ENCODE assay signal across 21 cellular contexts in the genomic region with DNA sequence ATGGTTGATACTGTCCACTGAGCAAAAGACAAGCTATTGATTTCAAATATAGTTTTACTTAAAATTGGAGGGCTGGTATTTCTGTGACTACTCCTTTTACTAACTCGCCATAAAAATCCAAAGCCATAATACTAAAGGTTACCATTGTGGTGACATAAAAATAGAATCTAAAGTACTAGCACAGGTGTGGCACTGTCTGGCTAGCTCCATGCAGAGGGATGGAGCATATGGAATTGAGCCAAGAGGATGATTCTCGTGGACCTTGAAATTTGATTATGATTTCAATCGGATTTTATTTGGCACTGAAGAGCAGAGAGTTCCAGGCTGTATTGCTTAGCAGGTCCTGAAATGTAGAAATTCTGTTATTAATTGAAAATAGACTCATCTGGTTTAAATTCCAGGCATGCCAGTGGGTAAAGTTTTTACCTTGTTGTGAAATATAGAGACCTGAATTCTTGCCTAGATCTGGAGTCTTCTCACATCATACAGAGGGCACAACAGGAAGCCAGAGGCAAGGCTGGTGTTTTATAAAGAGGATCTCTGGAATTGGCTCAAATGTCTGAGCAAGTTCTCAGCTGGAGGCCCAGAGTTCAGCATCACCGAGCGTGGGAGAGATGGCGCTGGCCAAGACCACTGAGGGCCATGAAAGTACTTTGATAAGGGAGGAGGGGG. TPM values are rescaled to one million over a fixed set of nuclear protein-coding genes. Genes with fewer than 3 reads are reported as not detected.
DNase-seq lines count a peak whose midpoint lies in the region; ATAC-seq and TF ChIP-seq lines count a peak whose summit lies in the region.
"Had no signal": no experiment of that assay in that cellular context is flagged by ENCODE, and none has a peak within 500 bp of the region (broad histone marks: within the 10 kb centered on the region; RNA-seq: fewer than 3 reads in every experiment).

No MANE protein-coding gene starts in this region.

- no peaks in the 10 kb centered on the region for H4K20me1 ChIP-seq in HCT116 (ENCODE audit: insufficient read depth)
- no peaks in the 10 kb centered on the region for H4K20me1 ChIP-seq in mammary epithelial cell (ENCODE audit: insufficient read depth, low read length)

- H3K9me3 ChIP-seq in HCT116 (ENCODE audit: control insufficient read depth in 1 of 2, insufficient read depth in 1 of 2, low read depth in 1 of 2, low read length in 2 of 2) (no peaks in the 10 kb centered on the region), mammary epithelial cell (replicated peaks; ENCODE audit: insufficient read depth, low read length) (no peaks in the 10 kb centered on the region), mucosa of descending colon (no peaks in the 10 kb centered on the region), suprapubic skin (no peaks in the 10 kb centered on the region), tibial artery (no peaks in the 10 kb centered on the region), spleen (no peaks in the 10 kb centered on the region), tibial nerve (no peaks in the 10 kb centered on the region)
- H3K9me3 ChIP-seq: MG63, SJSA1 had no signal

- H3K4me3 ChIP-seq in HCT116 (replicated peaks in 1 of 2; ENCODE audit: low read depth in 1 of 2, low read length in 2 of 2) (no peak overlapping the region), mammary epithelial cell (replicated peaks in 1 of 3; ENCODE audit: insufficient read depth in 1 of 3, low read depth in 2 of 3, low read length in 3 of 3) (no peak overlapping the region), mucosa of descending colon (no peak overlapping the region), suprapubic skin (no peak overlapping the region), tibial artery (no peak overlapping the region), spleen (no peak overlapping the region), tibial nerve (no peak overlapping the region)
- H3K4me3 ChIP-seq: MG63, SJSA1 had no signal

- CTCF ChIA-PET in HCT116 (lab: Charles Lee): no interaction called here
- CTCF ChIA-PET in mammary epithelial cell (lab: Charles Lee; ENCODE audit: low non-redundant PET): no interaction called here

- RAD21 ChIA-PET in HCT116 (lab: Charles Lee; ENCODE audit: low non-redundant PET in 1 of 2, low total read pairs in 2 of 2, uncharacterized antibody in 2 of 2, unreplicated experiment in 2 of 2): no interaction called here

- TF ChIP-seq EP300 in suprapubic skin (IDR thresholded peaks at IDR 0.05) (no peak), tibial nerve (IDR thresholded peaks at IDR 0.05) (no peak)

- H3K4me1 ChIP-seq in HCT116 (ENCODE audit: control insufficient read depth in 1 of 2, insufficient read depth in 2 of 2, low read length in 2 of 2) (peaks cover 0 to 9% of the 10 kb centered on the region in 2 experiments; a peak in 2 of 4 replicates), mammary epithelial cell (ENCODE audit: insufficient read depth, low read length) (peaks cover 4% of the 10 kb centered on the region), mucosa of descending colon (ENCODE audit: low read depth) (peaks cover 26% of the 10 kb centered on the region), suprapubic skin (peaks cover 18% of the 10 kb centered on the region), tibial artery (no peaks in the 10 kb centered on the region), spleen (peaks cover 0 to 14% (median 8%) of the 10 kb centered on the region in 6 donors), tibial nerve (peaks cover 0 to 11% (median 3%) of the 10 kb centered on the region in 4 donors)

- H3K79me2 ChIP-seq in HCT116 (ENCODE audit: insufficient read depth, low read length): no peaks in the 10 kb centered on the region
- H3K79me2 ChIP-seq in mammary epithelial cell (ENCODE audit: insufficient read depth, low read length): no peaks in the 10 kb centered on the region

- H3K36me3 ChIP-seq in HCT116 (ENCODE audit: control insufficient read depth in 1 of 2, insufficient read depth in 2 of 2, low read length in 2 of 2) (no peaks in the 10 kb centered on the region), mammary epithelial cell (ENCODE audit: insufficient read depth, low read length) (no peaks in the 10 kb centered on the region), mucosa of descending colon (ENCODE audit: low read depth) (no peaks in the 10 kb centered on the region), suprapubic skin (no peaks in the 10 kb centered on the region), tibial artery (no peaks in the 10 kb centered on the region), spleen (no peaks in the 10 kb centered on the region), tibial nerve (no peaks in the 10 kb centered on the region)
- H3K36me3 ChIP-seq: MG63, SJSA1 had no signal

- H3K4me2 ChIP-seq in HCT116 (ENCODE audit: low read length) (no peak overlapping the region), mammary epithelial cell (ENCODE audit: insufficient read depth, low read depth, low read length) (no peak overlapping the region)

- 35% methylated on average over 6 of the region's 6 CpGs for WGBS in mammary epithelial cell (ENCODE audit: low coverage, missing lambda C conversion rate)
- WGBS in suprapubic skin: 64% methylated on average over 6 of the region's 6 CpGs
- 77 to 92% (median 86%) methylated on average over 6 of the region's 6 CpGs for WGBS in spleen, 5 donors
- WGBS in tibial nerve, 2 donors: 61 to 72% methylated on average over 6 of the region's 6 CpGs

- peak; percentile 77 for DNase-seq in ACHN
- DNase-seq in HCT116 (ENCODE audit: low read depth, low spot score): no peak
- peak; percentile 25 for DNase-seq in mammary epithelial cell
- DNase-seq in mucosa of descending colon: peak in 1 of 3 donors; percentile 68
- DNase-seq in suprapubic skin (ENCODE audit: low spot score in 2 of 2): no peak
- no peak for DNase-seq in tibial artery
- no peak for DNase-seq in spleen
- no peak for DNase-seq in tibial nerve (ENCODE audit: low spot score in 2 of 2)
- DNase-seq: activated CD4-positive, CD25-positive, alpha-beta regulatory T cell treated with anti-CD3 and anti-CD28 coated beads, Interleukin-2, amount 50 U/mL, for 72 hours; activated gamma-delta T cell treated with Interleukin-2 at 50 U/mL for 16 hours; COR-L47; MG63; NCI-H1930; NCI-H524; PC-3; stimulated activated CD4-positive, alpha-beta T cell treated with anti-CD3 and anti-CD28 coated beads, Interleukin-15, amount 100 ng/mL, for 24 hours; stimulated activated naive CD8-positive, alpha-beta T cell treated with anti-CD3 and anti-CD28 coated beads, Interleukin-15, Interleukin-2, amounts not matched to agents 100 U/mL and 50 U/mL, for 24 hours had no signal

- no TSS peak for BruUV-seq in HCT116 (replicated peaks; lab: Mats Ljungman, UMichigan)
- no TSS peak for BruUV-seq in mammary epithelial cell (replicated peaks; lab: Mats Ljungman, UMichigan)

- peak overlapping the region; percentile 5 for H2AFZ ChIP-seq in HCT116 (ENCODE audit: low read depth, low read length, poor library complexity, severe bottlenecking)
- no peak overlapping the region for H2AFZ ChIP-seq in mammary epithelial cell (ENCODE audit: low read depth, low read length)

- dilution Hi-C loops in mammary epithelial cell (cut with HindIII; ENCODE audit: low sequenced_read_pairs): no loop called here

- POLR2A ChIA-PET in HCT116 (lab: Charles Lee): no interaction called here

- no peak for TF ChIP-seq CTCF in HCT116 (IDR thresholded peaks at IDR 0.05 in 2 of 3, conservative IDR thresholded peaks at IDR 0.05 in 1 of 3; ENCODE audit: borderline replicate concordance in 1 of 3, insufficient read depth in 1 of 3, low read depth in 2 of 3, low read length in 2 of 3)
- TF ChIP-seq CTCF in mammary epithelial cell (conservative IDR thresholded peaks at IDR 0.05 in 1 of 2, IDR thresholded peaks at IDR 0.05 in 1 of 2; ENCODE audit: extremely low read depth in 1 of 2, insufficient read depth in 1 of 2, low read depth in 1 of 2, low read length in 2 of 2): no peak
- no peak for TF ChIP-seq CTCF in mucosa of descending colon (IDR thresholded peaks at IDR 0.05)
- no peak for TF ChIP-seq CTCF in suprapubic skin (IDR thresholded peaks at IDR 0.05)
- TF ChIP-seq CTCF in tibial artery (IDR thresholded peaks at IDR 0.05): no peak
- TF ChIP-seq CTCF in spleen (IDR thresholded peaks at IDR 0.05 in 8 of 11, conservative IDR thresholded peaks at IDR 0.05 in 3 of 11): no peak
- no peak for TF ChIP-seq CTCF in tibial nerve (IDR thresholded peaks at IDR 0.05)

- in situ Hi-C loops in ACHN (cut with HindIII; ENCODE audit: low pct_ligation_motif_present, low pct_unique_long_range_greater_than_20kb, low sequenced_read_pairs) (loop anchor here (25.0 kb wide), 1 partner anchor 99 kb away; no protein-coding TSS in a partner anchor), mammary epithelial cell (cut with MboI; ENCODE audit: low sequenced_read_pairs in 2 of 2) (loop anchor here in 1 of 2 donors (25.0 kb wide), 2 partner anchors 674 to 1074 kb away; no protein-coding TSS in a partner anchor)

- H3K9ac ChIP-seq in HCT116 (ENCODE audit: low read length) (no peak overlapping the region), mammary epithelial cell (ENCODE audit: insufficient read depth, low read length) (peak overlapping the region; percentile 0)

- H3K9me2 ChIP-seq in HCT116 (ENCODE audit: insufficient read depth): no peaks in the 10 kb centered on the region

- ATAC-seq in HCT116 (no peak), mucosa of descending colon (peak; percentile 71)
- ATAC-seq: PC-3; stimulated activated naive CD8-positive, alpha-beta T cell treated with anti-CD3 and anti-CD28 coated beads, Interleukin-15, Interleukin-2, amounts not matched to agents 100 U/mL and 50 U/mL, for 24 hours had no signal

- no peak for TF ChIP-seq RAD21 in HCT116 (IDR thresholded peaks at IDR 0.05; ENCODE audit: low read depth)

- H3K27ac ChIP-seq in HCT116 (ENCODE audit: low read depth, low read length) (no peak overlapping the region), mammary epithelial cell (ENCODE audit: insufficient read depth, low read depth, low read length) (no peak overlapping the region), suprapubic skin (no peak overlapping the region), tibial artery (no peak overlapping the region), spleen (no peak overlapping the region), tibial nerve (no peak overlapping the region)
- H3K27ac ChIP-seq: epithelial cell of prostate, SJSA1 had no signal

- TF ChIP-seq POLR2A in HCT116 (IDR thresholded peaks at IDR 0.05; ENCODE audit: borderline replicate concordance, extremely low read depth, insufficient read depth, insufficient read length) (no peak), suprapubic skin (IDR thresholded peaks at IDR 0.05) (no peak), spleen (IDR thresholded peaks at IDR 0.05) (no peak), tibial nerve (IDR thresholded peaks at IDR 0.05) (no peak)

- H3K27me3 ChIP-seq in HCT116 (ENCODE audit: insufficient read depth, low read length): no peaks in the 10 kb centered on the region
- no peaks in the 10 kb centered on the region for H3K27me3 ChIP-seq in mammary epithelial cell (ENCODE audit: insufficient read depth, low read length)
- H3K27me3 ChIP-seq in suprapubic skin: no peaks in the 10 kb centered on the region
- no peaks in the 10 kb centered on the region for H3K27me3 ChIP-seq in tibial artery
- no peaks in the 10 kb centered on the region for H3K27me3 ChIP-seq in spleen (replicated peaks in 1 of 7)
- H3K27me3 ChIP-seq in tibial nerve: no peaks in the 10 kb centered on the region
- H3K27me3 ChIP-seq: MG63, SJSA1 had no signal

- intact Hi-C loops in HCT116 (cut with micrococcal nuclease) (no loop called here), mammary epithelial cell (cut with micrococcal nuclease) (no loop called here), mucosa of descending colon (cut with DNase I, micrococcal nuclease) (no loop called here), tibial artery (cut with DNase I; ENCODE audit: low total_unique reads) (loop anchor here (10.0 kb wide), 1 partner anchor 106 kb away; no protein-coding TSS in a partner anchor), spleen (cut with DNase I; ENCODE audit: low total_unique reads) (no loop called here)

RNA-seq across cellular contexts. Expression of gene DLD, which starts 29.9 kb away (rescaled TPM):
- total RNA-seq in HCT116 (2021; ENCODE audit: unreplicated experiment) (104 TPM), mammary epithelial cell (10 to 100 TPM; 52.7 to 89.8 TPM), mucosa of descending colon (100 to 1,000 TPM; 108 to 150 (median 113) TPM), suprapubic skin (10 to 100 TPM; 35.8 to 84.7 (median 67.9) TPM), spleen (100 to 1,000 TPM in 3 of 7 donors, 10 to 100 TPM in 4; 54.4 to 114 (median 65.7) TPM), tibial nerve (10 to 100 TPM; 43.5 to 67.3 (median 59.9) TPM)
- 52.6 and 69.5 TPM in 2 replicates for polyA plus RNA-seq in HCT116 (2012)
- polyA plus RNA-seq in mammary epithelial cell (118 TPM), spleen (10 to 100 TPM; 19.6 to 29.4 (median 22.3) TPM)
- 60.8 TPM for polyA minus RNA-seq in mammary epithelial cell

RNA-seq across cellular contexts. Expression of gene SLC26A3, which starts 58.1 kb away (rescaled TPM):
- 0.54 TPM for total RNA-seq in HCT116 (2021; ENCODE audit: unreplicated experiment)
- polyA plus RNA-seq in HCT116 (2012): not detected in 2 replicates
- not detected for total RNA-seq in mammary epithelial cell
- polyA plus RNA-seq in mammary epithelial cell: not detected
- polyA minus RNA-seq in mammary epithelial cell: not detected
- 1,000 to 10,000 TPM; 1,687 to 3,849 (median 2,946) TPM for total RNA-seq in mucosa of descending colon
- total RNA-seq in suprapubic skin: 1 to 10 TPM in 2 of 4 donors, not detected in 2; 1.5 to 2.3 TPM
- under 1 TPM in 1 of 7 donors, not detected in 6; 0.37 TPM for total RNA-seq in spleen
- under 1 TPM in 1 of 3 donors, not detected in 2; 0.13 TPM for polyA plus RNA-seq in spleen
- not detected for total RNA-seq in tibial nerve
- total RNA-seq: lung microvascular endothelial cell, PC-3, SJSA1, urinary bladder had no signal

Comparison
In these comparisons a context has a peak if more than half of its experiments do, and no peak if none do; other contexts are left out.
1. DNase-seq: peak in ACHN (single experiment) and mammary epithelial cell (single experiment); none in HCT116 (single experiment), suprapubic skin (0 of 2), tibial artery (0 of 2), spleen (single experiment) and tibial nerve (0 of 2).
2. RNA of gene SLC26A3, which starts 58.1 kb away (total RNA-seq): 1,687 to 3,849 TPM in mucosa of descending colon; 1.5 to 2.3 TPM in suprapubic skin, 0.54 TPM in HCT116 (single experiment), not detected in mammary epithelial cell, 0.37 TPM in spleen and not detected in tibial nerve; every median in the first group is over 100 times any median in the second.